14 cellular contexts compared by ENCODE assay signal in the genomic region with DNA sequence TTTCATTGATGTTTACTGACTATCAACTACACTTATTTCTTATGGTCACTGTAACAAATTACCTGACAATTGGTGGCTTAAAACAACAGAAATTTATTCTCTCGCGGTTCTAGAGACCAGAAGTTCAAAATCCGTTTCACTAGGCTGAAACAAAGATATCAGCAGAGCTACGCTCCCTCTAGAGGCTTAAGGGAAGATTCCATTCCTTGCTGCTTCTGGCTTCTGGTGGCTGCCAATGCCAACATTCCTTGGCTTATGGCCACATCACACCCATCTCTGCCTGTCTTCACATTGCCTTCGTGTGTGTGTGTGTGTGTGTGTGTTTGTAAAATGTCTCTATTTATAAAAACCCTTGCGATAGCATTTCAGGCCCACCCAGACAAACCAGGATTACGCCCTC.
DNase-seq lines count a peak whose midpoint lies in the region; ATAC-seq and TF ChIP-seq lines count a peak whose summit lies in the region.
"Had no signal": no experiment of that assay in that cellular context is flagged by ENCODE, and none has a peak within 500 bp of the region (broad histone marks: within the 10 kb centered on the region; RNA-seq: fewer than 3 reads in every experiment).

No MANE protein-coding gene starts in this region.

- no peaks in the 10 kb centered on the region for H3K27me3 Mint-ChIP-seq in Caco-2 (ENCODE audit: insufficient read depth, unreplicated experiment)

- peak; percentile 28 for TF ChIP-seq CTCF in AG10803 (conservative IDR thresholded peaks at IDR 0.05; ENCODE audit: low read length)
- peak; percentile 39 for TF ChIP-seq CTCF in foreskin keratinocyte (conservative IDR thresholded peaks at IDR 0.05)
- TF ChIP-seq CTCF in Caco-2 (IDR thresholded peaks at IDR 0.05; ENCODE audit: insufficient read depth in 1 of 2, low read depth in 1 of 2, low read length in 1 of 2, severe bottlenecking in 1 of 2, unreplicated experiment in 1 of 2) = no peak

- no TSS peak for BruUV-seq in Caco-2 (replicated peaks; lab: Mats Ljungman, UMichigan)

- DNase-seq in AG10803 (ENCODE audit: low read depth) = peak; percentile 38
- peak; percentile 21 for DNase-seq in H4 (ENCODE audit: low spot score)
- DNase-seq in RKO (ENCODE audit: low spot score) = peak; percentile 30
- peak in 1 of 2 donors; percentile 3 for DNase-seq in foreskin keratinocyte
- DNase-seq in NCI-H1092 (lab: John Stamatoyannopoulos, UW) = no peak
- DNase-seq in kidney tubule cell (ENCODE audit: low spot score) = no peak
- no peak for DNase-seq in Caco-2
- DNase-seq: midbrain; NCI-H510A; stimulated activated CD4-positive, alpha-beta T cell treated with anti-CD3 and anti-CD28 coated beads, Interleukin-4, amount 100 ng/mL, for 1 hour; stimulated activated naive CD4-positive, alpha-beta T cell had no signal

- H3K36me3 ChIP-seq in Caco-2 (ENCODE audit: control insufficient read depth, insufficient read depth, low read length) = no peaks in the 10 kb centered on the region
- H3K36me3 ChIP-seq: BLaER1 had no signal

- peaks cover 7% of the 10 kb centered on the region for H3K4me1 Mint-ChIP-seq in Caco-2 (ENCODE audit: low read depth, unreplicated experiment)

- POLR2A ChIA-PET in Caco-2 (lab: Charles Lee) = no interaction called here

- H3K4me3 ChIP-seq in AG10803 (ENCODE audit: low read length) = no peak overlapping the region
- no peak overlapping the region for H3K4me3 ChIP-seq in Caco-2 (ENCODE audit: low read depth, low read length)
- H3K4me3 ChIP-seq: BLaER1 had no signal

- H3K27me3 ChIP-seq in foreskin keratinocyte (peaks cover 6% of the 10 kb centered on the region), Caco-2 (replicated peaks; ENCODE audit: control insufficient read depth, insufficient read depth, low read length) (no peaks in the 10 kb centered on the region)
- H3K27me3 ChIP-seq: BLaER1 had no signal

- no peak overlapping the region for H3K27ac Mint-ChIP-seq in Caco-2 (ENCODE audit: unreplicated experiment)
- H3K27ac Mint-ChIP-seq: activated T-helper 2 cell treated with anti-CD3 and anti-CD28 coated beads, Interferon-gamma antibody, Interleukin-2, Interleukin-4, amounts not matched to agents 10 μg/mL and 5 μg/mL and 100 μg/mL, durations not matched to agents 14 hours and 24 hours and 36 hours had no signal

- no peak overlapping the region for H3K27ac ChIP-seq in foreskin keratinocyte
- H3K27ac ChIP-seq: BLaER1 had no signal

- CTCF ChIA-PET in Caco-2 (lab: Charles Lee) = no interaction called here

- H3K4me3 Mint-ChIP-seq in Caco-2 (ENCODE audit: unreplicated experiment) = no peak overlapping the region

- 0 out of 2 replicates have a peak, but pooled peaks cover 5% of the 10 kb centered on the region for H3K9me3 ChIP-seq in Caco-2
- H3K9me3 ChIP-seq: BLaER1 had no signal

- no peak for ATAC-seq in foreskin keratinocyte
- ATAC-seq in GM18907 (IDR thresholded peaks at IDR 0.05; ENCODE audit: unreplicated experiment) = no peak

- H3K4me1 ChIP-seq in foreskin keratinocyte (no peaks in the 10 kb centered on the region), Caco-2 (no peaks in the 10 kb centered on the region)

- no peaks in the 10 kb centered on the region for H3K9me3 Mint-ChIP-seq in Caco-2 (ENCODE audit: unreplicated experiment)
- H3K9me3 Mint-ChIP-seq: activated T-helper 2 cell treated with anti-CD3 and anti-CD28 coated beads, Interferon-gamma antibody, Interleukin-2, Interleukin-4, amounts not matched to agents 10 μg/mL and 5 μg/mL and 100 μg/mL, durations not matched to agents 14 hours and 24 hours and 36 hours had no signal

- no peaks in the 10 kb centered on the region for H3K36me3 Mint-ChIP-seq in Caco-2 (ENCODE audit: insufficient read depth, unreplicated experiment)

- intact Hi-C loops in Caco-2 (cut with micrococcal nuclease; ENCODE audit: unreplicated experiment) = no loop called here

Comparison
In these comparisons a context has a peak if more than half of its experiments do, and no peak if none do; other contexts are left out.
1. DNase-seq: peak in AG10803 (single experiment), H4 (single experiment) and RKO (single experiment); none in NCI-H1092 (single experiment), kidney tubule cell (single experiment) and Caco-2 (0 of 2).
2. CTCF ChIP-seq: peak in AG10803 (single experiment) and foreskin keratinocyte (single experiment); none in Caco-2 (0 of 2).